10 cellular contexts compared by ENCODE assay signal in the genomic region with DNA sequence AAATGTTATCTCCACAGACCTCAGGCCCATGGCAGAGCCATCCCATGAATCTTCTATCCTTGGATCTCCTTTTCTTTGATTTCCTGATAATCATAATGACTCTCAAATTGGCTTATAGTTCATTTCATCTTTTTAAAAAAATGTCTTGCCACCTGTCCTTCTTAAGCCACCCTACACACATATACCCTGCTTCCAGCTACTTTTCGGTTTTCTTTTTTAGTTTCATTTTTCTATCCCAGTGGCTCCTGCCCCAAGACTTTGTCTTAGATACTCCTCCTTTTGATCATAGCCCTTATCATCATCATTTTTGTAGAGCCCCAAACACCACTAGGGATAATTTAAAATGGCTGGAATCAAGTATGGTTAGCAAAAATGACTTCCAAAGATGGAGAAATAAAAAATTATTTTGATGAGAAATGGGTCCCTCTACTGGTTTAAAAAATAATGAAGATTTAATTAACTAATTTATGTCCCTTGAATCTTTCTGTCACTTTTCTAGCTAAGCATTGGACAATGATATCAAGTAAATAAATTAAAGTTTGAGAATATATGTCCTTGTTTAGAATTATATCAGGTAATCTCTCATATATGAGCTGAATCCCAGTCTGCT.
DNase-seq lines count a peak whose midpoint lies in the region; ATAC-seq, FAIRE-seq and TF ChIP-seq lines count a peak whose summit lies in the region.
"Had no signal": no experiment of that assay in that cellular context is flagged by ENCODE, and none has a peak within 500 bp of the region (broad histone marks: within the 10 kb centered on the region; RNA-seq: fewer than 3 reads in every experiment).

No MANE protein-coding gene starts in this region.

- peak; percentile 42 for DNase-seq in NAMALWA (ENCODE audit: low spot score)
- no peak for DNase-seq in chondrocyte (ENCODE audit: low spot score)
- DNase-seq in osteoblast (ENCODE audit: insufficient read length, low spot score, missing footprints): no peak
- DNase-seq in left ventricle myocardium superior: no peak
- no peak for DNase-seq in activated CD4-positive, alpha-beta T cell treated with anti-CD3 and anti-CD28 coated beads for 36 hours
- DNase-seq in NCI-H1436 (lab: John Stamatoyannopoulos, UW): no peak
- no peak for DNase-seq in activated CD8-positive, alpha-beta T cell treated with anti-CD3 and anti-CD28 coated beads for 36 hours
- DNase-seq: body of pancreas, mesenchymal stem cell had no signal

- no peaks in the 10 kb centered on the region for H3K4me1 ChIP-seq in osteoblast (ENCODE audit: insufficient read depth, low read length)
- H3K4me1 ChIP-seq: body of pancreas had no signal

- no peak overlapping the region for H3K27ac ChIP-seq in osteoblast (ENCODE audit: low read depth, low read length)
- H3K27ac ChIP-seq: body of pancreas had no signal

- no peaks in the 10 kb centered on the region for H3K79me2 ChIP-seq in osteoblast (ENCODE audit: insufficient read depth, low read length)

- H3K36me3 ChIP-seq in osteoblast (ENCODE audit: insufficient read depth, low read length): no peaks in the 10 kb centered on the region

- CTCF ChIA-PET in activated CD4-positive, alpha-beta T cell treated with anti-CD3 and anti-CD28 coated beads for 36 hours (lab: Charles Lee): interaction anchor here (0.8 to 1.5 kb wide), 3 partner anchors 10 to 278 kb away, joined by 3 to 4 read pairs (median 4); no protein-coding TSS in a partner anchor
- CTCF ChIA-PET in activated CD8-positive, alpha-beta T cell treated with anti-CD3 and anti-CD28 coated beads for 36 hours (lab: Charles Lee): interaction anchor here (1.0 to 1.5 kb wide), 3 partner anchors 17 to 422 kb away, joined by 3 to 4 read pairs (median 3); no protein-coding TSS in a partner anchor

- no peaks in the 10 kb centered on the region for H3K36me3 Mint-ChIP-seq in chondrocyte (ENCODE audit: low read depth)
- no peaks in the 10 kb centered on the region for H3K36me3 Mint-ChIP-seq in activated CD4-positive, alpha-beta T cell treated with anti-CD3 and anti-CD28 coated beads for 36 hours (ENCODE audit: low read depth)
- H3K36me3 Mint-ChIP-seq in activated CD8-positive, alpha-beta T cell treated with anti-CD3 and anti-CD28 coated beads for 36 hours (ENCODE audit: low read depth): no peaks in the 10 kb centered on the region

- H2AFZ ChIP-seq in osteoblast (ENCODE audit: low read length): peak overlapping the region; percentile 46

- intact Hi-C loops in left ventricle myocardium superior (cut with micrococcal nuclease): no loop called here
- intact Hi-C loops in activated CD4-positive, alpha-beta T cell treated with anti-CD3 and anti-CD28 coated beads for 36 hours (cut with DNase I, micrococcal nuclease): loop anchor here in 1 of 2 experiments (10.0 kb wide), 1 partner anchor 429 kb away; no protein-coding TSS in a partner anchor
- intact Hi-C loops in activated CD8-positive, alpha-beta T cell treated with anti-CD3 and anti-CD28 coated beads for 36 hours (cut with micrococcal nuclease): no loop called here

- no peak overlapping the region for H3K4me3 ChIP-seq in osteoblast (ENCODE audit: insufficient read depth, low read length)
- H3K4me3 ChIP-seq: body of pancreas had no signal

- POLR2A ChIA-PET in activated CD4-positive, alpha-beta T cell treated with anti-CD3 and anti-CD28 coated beads for 36 hours (lab: Charles Lee): no interaction called here
- POLR2A ChIA-PET in activated CD8-positive, alpha-beta T cell treated with anti-CD3 and anti-CD28 coated beads for 36 hours (lab: Charles Lee): no interaction called here

- H3K4me1 Mint-ChIP-seq in chondrocyte (ENCODE audit: low read depth): no peaks in the 10 kb centered on the region
- H3K4me1 Mint-ChIP-seq in activated CD4-positive, alpha-beta T cell treated with anti-CD3 and anti-CD28 coated beads for 36 hours: no peaks in the 10 kb centered on the region
- H3K4me1 Mint-ChIP-seq in activated CD8-positive, alpha-beta T cell treated with anti-CD3 and anti-CD28 coated beads for 36 hours (ENCODE audit: low read depth): no peaks in the 10 kb centered on the region

- H3K27me3 ChIP-seq in osteoblast (ENCODE audit: insufficient read depth, low read length): no peaks in the 10 kb centered on the region
- H3K27me3 ChIP-seq: body of pancreas had no signal

- H3K27me3 Mint-ChIP-seq in chondrocyte (ENCODE audit: low read depth): no peaks in the 10 kb centered on the region
- no peaks in the 10 kb centered on the region for H3K27me3 Mint-ChIP-seq in activated CD4-positive, alpha-beta T cell treated with anti-CD3 and anti-CD28 coated beads for 36 hours
- H3K27me3 Mint-ChIP-seq in activated CD8-positive, alpha-beta T cell treated with anti-CD3 and anti-CD28 coated beads for 36 hours: peaks cover 2% of the 10 kb centered on the region

- ATAC-seq in left ventricle myocardium superior: no peak
- ATAC-seq in activated CD4-positive, alpha-beta T cell treated with anti-CD3 and anti-CD28 coated beads for 36 hours: no peak
- ATAC-seq in activated CD8-positive, alpha-beta T cell treated with anti-CD3 and anti-CD28 coated beads for 36 hours: no peak
- ATAC-seq: body of pancreas had no signal

- H3K4me2 ChIP-seq in osteoblast (ENCODE audit: insufficient read depth, low read length): no peak overlapping the region

- no peak overlapping the region for H3K4me3 Mint-ChIP-seq in chondrocyte (ENCODE audit: unreplicated experiment)
- no peak overlapping the region for H3K4me3 Mint-ChIP-seq in activated CD4-positive, alpha-beta T cell treated with anti-CD3 and anti-CD28 coated beads for 36 hours
- no peak overlapping the region for H3K4me3 Mint-ChIP-seq in activated CD8-positive, alpha-beta T cell treated with anti-CD3 and anti-CD28 coated beads for 36 hours

- H4K20me1 ChIP-seq in osteoblast (ENCODE audit: insufficient read depth, low read length): no peaks in the 10 kb centered on the region

- H3K9me3 ChIP-seq in osteoblast (ENCODE audit: low read depth, low read length): no peaks in the 10 kb centered on the region
- H3K9me3 ChIP-seq: body of pancreas had no signal

- no peaks in the 10 kb centered on the region for H3K9me3 Mint-ChIP-seq in chondrocyte (ENCODE audit: low read depth)
- no peaks in the 10 kb centered on the region for H3K9me3 Mint-ChIP-seq in activated CD4-positive, alpha-beta T cell treated with anti-CD3 and anti-CD28 coated beads for 36 hours (ENCODE audit: low read depth)
- H3K9me3 Mint-ChIP-seq in activated CD8-positive, alpha-beta T cell treated with anti-CD3 and anti-CD28 coated beads for 36 hours: no peaks in the 10 kb centered on the region

- peak; percentile 87 for FAIRE-seq in G401.6 (lab: Jason Lieb, UNC)

- TF ChIP-seq CTCF in chondrocyte (IDR thresholded peaks at IDR 0.05): peak; percentile 81
- TF ChIP-seq CTCF in osteoblast (IDR thresholded peaks at IDR 0.05; ENCODE audit: extremely low read depth, low read depth, low read length): peak; percentile 27
- TF ChIP-seq CTCF in activated CD8-positive, alpha-beta T cell treated with anti-CD3 and anti-CD28 coated beads for 36 hours (IDR thresholded peaks at IDR 0.05): no peak

- no peak overlapping the region for H3K27ac Mint-ChIP-seq in chondrocyte (ENCODE audit: unreplicated experiment)
- no peak overlapping the region for H3K27ac Mint-ChIP-seq in activated CD4-positive, alpha-beta T cell treated with anti-CD3 and anti-CD28 coated beads for 36 hours
- no peak overlapping the region for H3K27ac Mint-ChIP-seq in activated CD8-positive, alpha-beta T cell treated with anti-CD3 and anti-CD28 coated beads for 36 hours
